12 cellular contexts compared by ENCODE assay signal in the genomic region with DNA sequence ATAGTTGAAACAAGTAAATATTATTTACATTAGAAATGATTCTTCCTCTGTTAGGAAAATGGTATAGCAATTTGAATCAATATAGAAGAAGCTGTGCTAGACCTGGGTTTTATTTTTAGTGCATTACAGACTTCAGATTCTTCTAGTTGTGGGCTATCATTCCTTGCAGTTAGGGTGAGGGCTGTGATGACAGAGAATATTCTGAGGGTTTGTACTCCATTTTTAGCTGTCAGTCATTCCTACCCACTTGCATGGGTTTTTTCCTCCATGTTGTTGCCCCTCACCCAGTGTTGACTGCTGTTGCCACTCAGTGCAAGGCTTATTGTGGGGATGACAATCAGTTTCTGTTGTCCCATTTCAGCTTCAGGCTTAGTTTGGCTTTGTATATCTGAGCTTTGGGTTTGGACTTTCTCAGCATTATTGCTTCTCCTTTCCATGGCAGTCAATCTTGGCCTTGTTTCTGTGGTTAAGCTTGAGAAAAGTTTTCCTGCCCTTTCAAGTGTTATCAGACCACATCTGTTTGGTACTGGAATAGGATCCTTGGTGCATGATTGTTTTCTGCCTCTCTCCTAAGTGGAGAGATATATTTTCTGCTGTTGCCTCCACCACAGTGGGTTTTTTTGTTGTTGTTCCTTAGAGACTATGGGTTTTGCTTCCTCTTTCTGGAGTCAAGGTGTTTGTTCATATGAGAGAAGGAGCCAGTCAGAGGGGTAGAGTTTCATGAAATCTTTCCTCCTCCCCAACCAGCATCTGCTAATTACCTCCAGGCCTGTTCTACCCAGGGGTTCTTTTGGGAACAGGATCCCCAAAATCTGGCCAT.
DNase-seq lines count a peak whose midpoint lies in the region; ATAC-seq lines count a peak whose summit lies in the region.
"Had no signal": no experiment of that assay in that cellular context is flagged by ENCODE, and none has a peak within 500 bp of the region (broad histone marks: within the 10 kb centered on the region; RNA-seq: fewer than 3 reads in every experiment).

No MANE protein-coding gene starts in this region.

- intact Hi-C loops in left cardiac atrium (cut with DNase I), result no loop called here

- H3K4me2 ChIP-seq in trophoblast cell (ENCODE audit: low read length), result no peak overlapping the region

- no peak overlapping the region for H4K12ac ChIP-seq in trophoblast cell (ENCODE audit: low read depth, low read length)

- H4K8ac ChIP-seq in trophoblast cell (ENCODE audit: low read depth, low read length), result no peak overlapping the region

- H3K9ac ChIP-seq in trophoblast cell (ENCODE audit: low read length), result no peak overlapping the region

- H4K91ac ChIP-seq in trophoblast cell (ENCODE audit: low read depth, low read length), result no peak overlapping the region

- H3K18ac ChIP-seq in trophoblast cell (ENCODE audit: low read length), result no peak overlapping the region

- H2BK12ac ChIP-seq in trophoblast cell (ENCODE audit: low read length), result no peak overlapping the region

- no peaks in the 10 kb centered on the region for H3K4me1 ChIP-seq in trophoblast cell (ENCODE audit: control insufficient read depth in 1 of 2, insufficient read depth in 2 of 2, low read length in 2 of 2)

- no peaks in the 10 kb centered on the region for H3K27me3 ChIP-seq in trophoblast cell (ENCODE audit: insufficient read depth, low read length)

- no peaks in the 10 kb centered on the region for H3K79me2 ChIP-seq in trophoblast cell (ENCODE audit: control insufficient read depth, insufficient read depth, low read length, poor library complexity)

- peak; percentile 88 for ATAC-seq in GM19043 (IDR thresholded peaks at IDR 0.05; ENCODE audit: low read depth, unreplicated experiment)
- peak; percentile 66 for ATAC-seq in HG02610 (IDR thresholded peaks at IDR 0.05; ENCODE audit: unreplicated experiment)
- peak; percentile 96 for ATAC-seq in HG03432 (IDR thresholded peaks at IDR 0.05; ENCODE audit: unreplicated experiment)
- ATAC-seq in left cardiac atrium, result no peak

- H3K27ac ChIP-seq in trophoblast cell (ENCODE audit: low read depth, low read length), result no peak overlapping the region
- H3K27ac ChIP-seq: skin epidermis had no signal

- H2AK5ac ChIP-seq in trophoblast cell (ENCODE audit: low read length), result no peak overlapping the region

- H3K9me3 ChIP-seq in trophoblast cell (ENCODE audit: insufficient read depth, low read depth, low read length), result no peaks in the 10 kb centered on the region

- H3K4ac ChIP-seq in trophoblast cell (ENCODE audit: low read depth, low read length), result no peak overlapping the region

- H3K14ac ChIP-seq in trophoblast cell (ENCODE audit: low read length), result no peak overlapping the region

- H2AFZ ChIP-seq in trophoblast cell (ENCODE audit: insufficient read depth, low read length, poor library complexity), result no peak overlapping the region

- no peaks in the 10 kb centered on the region for H3K36me3 ChIP-seq in trophoblast cell (ENCODE audit: control insufficient read depth in 1 of 2, insufficient read depth in 2 of 2, low read length in 2 of 2)

- H3K79me1 ChIP-seq in trophoblast cell (ENCODE audit: low read length), result no peaks in the 10 kb centered on the region

- no peak overlapping the region for H2BK5ac ChIP-seq in trophoblast cell (ENCODE audit: low read depth, low read length, poor library complexity)

- no peak overlapping the region for H2BK120ac ChIP-seq in trophoblast cell (ENCODE audit: insufficient read depth, low read length, poor library complexity)

- no peak overlapping the region for H3K4me3 ChIP-seq in trophoblast cell (ENCODE audit: low read depth, low read length)
- H3K4me3 ChIP-seq: skin epidermis had no signal

- DNase-seq in myocyte (ENCODE audit: low read depth), result peak; percentile 69
- DNase-seq in mucosa of gallbladder (ENCODE audit: low spot score), result no peak
- DNase-seq in trophoblast cell, result no peak
- DNase-seq in left cardiac atrium, result no peak
- DNase-seq in DMS153 (lab: John Stamatoyannopoulos, UW), result no peak
- DNase-seq: aorta; NCI-H1092 treated with DMSO at 0.1 percent for 48 hours; stimulated activated CD8-positive, alpha-beta memory T cell treated with anti-CD3 and anti-CD28 coated beads, Interleukin-4, amount 100 ng/mL, for 48 hours had no signal

- H3K23ac ChIP-seq in trophoblast cell (ENCODE audit: low read length), result no peak overlapping the region

Comparison
In these comparisons a context has a peak if more than half of its experiments do, and no peak if none do; other contexts are left out.
1. ATAC-seq: peak in GM19043 (single experiment), HG02610 (single experiment) and HG03432 (single experiment); none in left cardiac atrium (0 of 2).